In the genomic region with DNA sequence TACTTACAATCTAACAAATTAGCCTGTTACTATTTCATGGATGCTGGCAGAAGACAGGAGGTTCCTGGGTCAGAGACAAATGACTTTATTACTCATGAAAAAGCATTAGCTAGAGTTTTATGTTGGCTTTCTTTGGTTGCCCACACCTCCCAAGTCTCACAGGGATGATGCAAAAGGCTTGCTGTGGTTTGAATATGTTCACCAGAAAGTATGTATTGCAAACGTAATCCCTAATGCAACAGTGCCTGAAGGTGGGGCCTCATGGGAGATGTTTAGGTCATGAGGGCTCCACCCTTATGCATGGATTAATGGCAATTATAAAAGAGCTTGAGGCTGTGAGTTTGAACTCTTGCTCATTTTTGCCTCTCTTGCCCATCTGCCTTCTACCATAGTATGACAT, we compare ENCODE assay signal across 12 cellular contexts. TPM values are rescaled to one million over a fixed set of nuclear protein-coding genes. Genes with fewer than 3 reads are reported as not detected.
DNase-seq lines count a peak whose midpoint lies in the region; ATAC-seq and TF ChIP-seq lines count a peak whose summit lies in the region.
"Had no signal": no experiment of that assay in that cellular context is flagged by ENCODE, and none has a peak within 500 bp of the region (broad histone marks: within the 10 kb centered on the region; RNA-seq: fewer than 3 reads in every experiment).

No MANE protein-coding gene starts in this region.

- no peak for TF ChIP-seq CTCF in vagina (IDR thresholded peaks at IDR 0.05)

- ATAC-seq in GM21367 (IDR thresholded peaks at IDR 0.05; ENCODE audit: unreplicated experiment): peak; percentile 7

- intact Hi-C loops in vagina (cut with DNase I): no loop called here

- peak overlapping the region; percentile 17 for H3K27ac ChIP-seq in SJCRH30
- H3K27ac ChIP-seq in substantia nigra (ENCODE audit: low read depth, low read length, poor library complexity, severe bottlenecking): no peak overlapping the region
- no peak overlapping the region for H3K27ac ChIP-seq in vagina

- POLR2A ChIA-PET in HEK293T (lab: Yijun Ruan, JAX): interaction anchor here (1.1 kb wide), 1 partner anchor 28 kb away, joined by 4 read pairs; no protein-coding TSS in a partner anchor

- no peaks in the 10 kb centered on the region for H3K27me3 ChIP-seq in SJCRH30
- no peaks in the 10 kb centered on the region for H3K27me3 ChIP-seq in vagina
- H3K27me3 ChIP-seq: pancreas had no signal

- H3K4me1 ChIP-seq in SJCRH30 (peaks cover 10% of the 10 kb centered on the region), vagina (peaks cover 42% of the 10 kb centered on the region)

- peaks cover 4% of the 10 kb centered on the region; the same call in 1 of the 2 replicates for H3K9me3 ChIP-seq in SJCRH30 (replicated peaks)
- H3K9me3 ChIP-seq in vagina: no peaks in the 10 kb centered on the region
- H3K9me3 ChIP-seq: pancreas had no signal

- H3K4me3 ChIP-seq in SJCRH30: no peak overlapping the region
- H3K4me3 ChIP-seq in vagina: no peak overlapping the region
- H3K4me3 ChIP-seq: pancreas had no signal

- peak; percentile 19 for DNase-seq in AG08395 (ENCODE audit: low spot score)
- DNase-seq in SJCRH30: no peak
- DNase-seq in fibroblast of the conjunctiva (ENCODE audit: low read depth): peak; percentile 64
- no peak for DNase-seq in NCI-H2029 (lab: John Stamatoyannopoulos, UW)
- DNase-seq in substantia nigra (lab: John Stamatoyannopoulos, UW): no peak
- no peak for DNase-seq in HEK293T (ENCODE audit: extremely low spot score)
- no peak for DNase-seq in vagina (ENCODE audit: extremely low spot score in 2 of 2)
- DNase-seq: activated T-cell treated with anti-CD3 and anti-CD28 coated beads, Interleukin-2, amount 50 U/mL, for 1 hour; CD4-positive, alpha-beta T cell; immature natural killer cell; pancreas had no signal

- CTCF ChIA-PET in HEK293T (lab: Yijun Ruan, JAX): no interaction called here

- H3K36me3 ChIP-seq in SJCRH30 (no peaks in the 10 kb centered on the region), vagina (no peaks in the 10 kb centered on the region)
- H3K36me3 ChIP-seq: pancreas had no signal

- no peak for TF ChIP-seq POLR2A in vagina (IDR thresholded peaks at IDR 0.05)

TF ChIP-seq in HEK293T, 16 proteins besides CTCF, POLR2A, EP300 and RAD21:
- TF ChIP-seq HDGF (IDR thresholded peaks at IDR 0.05; ENCODE audit: borderline replicate concordance) (no peak), SP1 (IDR thresholded peaks at IDR 0.05) (no peak), ELF4 (IDR thresholded peaks at IDR 0.05) (no peak), BHLHE40 (IDR thresholded peaks at IDR 0.05; ENCODE audit: borderline replicate concordance) (no peak), L3MBTL2 (conservative IDR thresholded peaks at IDR 0.05) (no peak), FOXA1 (IDR thresholded peaks at IDR 0.05) (no peak), SUZ12 (IDR thresholded peaks at IDR 0.05) (no peak), NFRKB (IDR thresholded peaks at IDR 0.05) (no peak), LEF1 (IDR thresholded peaks at IDR 0.05; ENCODE audit: borderline replicate concordance) (no peak)
- TF ChIP-seq, protein P1, sequence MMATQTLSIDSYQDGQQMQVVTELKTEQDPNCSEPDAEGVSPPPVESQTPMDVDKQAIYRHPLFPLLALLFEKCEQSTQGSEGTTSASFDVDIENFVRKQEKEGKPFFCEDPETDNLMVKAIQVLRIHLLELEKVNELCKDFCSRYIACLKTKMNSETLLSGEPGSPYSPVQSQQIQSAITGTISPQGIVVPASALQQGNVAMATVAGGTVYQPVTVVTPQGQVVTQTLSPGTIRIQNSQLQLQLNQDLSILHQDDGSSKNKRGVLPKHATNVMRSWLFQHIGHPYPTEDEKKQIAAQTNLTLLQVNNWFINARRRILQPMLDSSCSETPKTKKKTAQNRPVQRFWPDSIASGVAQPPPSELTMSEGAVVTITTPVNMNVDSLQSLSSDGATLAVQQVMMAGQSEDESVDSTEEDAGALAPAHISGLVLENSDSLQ (IDR thresholded peaks at IDR 0.05): no peak

RNA-seq across cellular contexts. Expression of a gene that starts 28.5 kb away (rescaled TPM):
- total RNA-seq in SJCRH30 (2014; rRNA removed; shearing (Covaris generic)): 42.2 and 42.7 TPM in 2 replicates
- total RNA-seq in vagina: 68.5 TPM
- total RNA-seq: CD4-positive, alpha-beta T cell had no signal

Comparison
In these comparisons a context has a peak if more than half of its experiments do, and no peak if none do; other contexts are left out.
1. DNase-seq: peak in AG08395 (single experiment) and fibroblast of the conjunctiva (single experiment); none in SJCRH30 (0 of 2), NCI-H2029 (single experiment), substantia nigra (0 of 49), HEK293T (single experiment) and vagina (0 of 2).